ENCODE assay signal across 17 cellular contexts in the genomic region with DNA sequence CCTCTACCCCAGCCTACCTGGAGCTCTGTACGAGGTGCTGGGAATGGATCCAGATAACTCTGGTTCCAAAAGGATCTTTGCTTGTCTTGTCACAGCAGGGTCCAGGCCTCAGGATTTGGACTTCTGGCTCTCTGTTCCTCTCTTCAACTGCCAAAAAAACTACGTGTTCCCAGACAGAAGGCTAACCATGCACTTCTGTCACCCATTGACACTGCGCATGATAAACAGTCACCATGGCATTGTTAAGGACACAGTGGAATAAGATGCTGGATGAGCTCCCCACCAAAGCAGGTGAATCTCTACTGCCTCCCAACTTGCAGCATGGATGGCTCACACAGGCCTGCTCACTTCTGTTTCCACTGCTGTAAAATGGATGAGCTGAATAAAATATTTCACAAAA.
DNase-seq lines count a peak whose midpoint lies in the region; ATAC-seq and TF ChIP-seq lines count a peak whose summit lies in the region.
"Had no signal": no experiment of that assay in that cellular context is flagged by ENCODE, and none has a peak within 500 bp of the region (broad histone marks: within the 10 kb centered on the region; RNA-seq: fewer than 3 reads in every experiment).

No MANE protein-coding gene starts in this region.

- no peak overlapping the region for H3K4me3 Mint-ChIP-seq in mesothelial cell of epicardium
- H3K4me3 Mint-ChIP-seq: CD8-positive, alpha-beta memory T cell had no signal

- CTCF ChIA-PET in SK-N-SH (lab: Yijun Ruan, JAX), result interaction anchor here (0.9 kb wide), 1 partner anchor 310 kb away, joined by 3 read pairs; no protein-coding TSS in a partner anchor

- no peaks in the 10 kb centered on the region for H3K9me2 ChIP-seq in SK-N-SH

- H3K27me3 Mint-ChIP-seq in mesothelial cell of epicardium (ENCODE audit: low read depth), result no peaks in the 10 kb centered on the region
- H3K27me3 Mint-ChIP-seq: CD8-positive, alpha-beta memory T cell had no signal

- no peaks in the 10 kb centered on the region for H4K20me1 ChIP-seq in SK-N-SH (ENCODE audit: insufficient read depth)
- no peaks in the 10 kb centered on the region for H4K20me1 ChIP-seq in smooth muscle cell (ENCODE audit: low read depth)
- H4K20me1 ChIP-seq: BLaER1 had no signal

- no peak overlapping the region for H3K4me3 ChIP-seq in SK-N-SH (ENCODE audit: low read depth in 2 of 2, low read length in 1 of 2)
- H3K4me3 ChIP-seq in heart left ventricle, result no peak overlapping the region
- no peak overlapping the region for H3K4me3 ChIP-seq in smooth muscle cell
- H3K4me3 ChIP-seq: BLaER1 had no signal

- TF ChIP-seq EP300 in SK-N-SH (IDR thresholded peaks at IDR 0.05; ENCODE audit: borderline replicate concordance in 1 of 2, low read depth in 1 of 2, low read length in 1 of 2), result no peak

- H3K27ac Mint-ChIP-seq in mesothelial cell of epicardium, result peak overlapping the region; percentile 73
- H3K27ac Mint-ChIP-seq: CD8-positive, alpha-beta memory T cell had no signal

- TF ChIP-seq POLR2A in heart left ventricle (IDR thresholded peaks at IDR 0.05), result no peak

- no peaks in the 10 kb centered on the region for H3K9me3 ChIP-seq in SK-N-SH
- H3K9me3 ChIP-seq in heart left ventricle, result no peaks in the 10 kb centered on the region
- H3K9me3 ChIP-seq in smooth muscle cell (replicated peaks; ENCODE audit: low read depth), result no peaks in the 10 kb centered on the region
- H3K9me3 ChIP-seq: BLaER1, Caco-2 had no signal

- ATAC-seq in SK-N-SH treated with all-trans-retinoic acid at 6 μM for 48 hours (no peak), heart left ventricle (peak; percentile 63 to 85 (median 78))
- ATAC-seq: HCT116 had no signal

- DNase-seq in SK-N-SH, result no peak
- no peak for DNase-seq in heart left ventricle
- DNase-seq in mesothelial cell of epicardium (ENCODE audit: low spot score in 2 of 2, unreplicated experiment in 2 of 2), result no peak
- DNase-seq in smooth muscle cell (lab: John Stamatoyannopoulos, UW; ENCODE audit: unreplicated experiment), result no peak
- no peak for DNase-seq in OCI-M1 (lab: John Stamatoyannopoulos, UW)
- no peak for DNase-seq in NK-92 treated with Interleukin-12 subunit alpha and Interleukin-12 subunit beta, amount 100 ng/mL, for 24 hours (lab: John Stamatoyannopoulos, UW)
- DNase-seq in NOMO-1 treated with dmso at 0.1 percent for 144 hours (lab: John Stamatoyannopoulos, UW; ENCODE audit: unreplicated experiment), result no peak
- DNase-seq: 8988T; AML-193; Caco-2; CD8-positive, alpha-beta memory T cell; DND-41; GF-D8 had no signal

- peaks cover 6 to 7% of the 10 kb centered on the region in 2 experiments; a peak in 3 of 4 replicates for H3K4me1 ChIP-seq in SK-N-SH (ENCODE audit: control insufficient read depth in 1 of 2, insufficient read depth in 2 of 2, low read depth in 1 of 2, low read length in 1 of 2)
- peaks cover 0 to 6% (median 0%) of the 10 kb centered on the region in 12 donors for H3K4me1 ChIP-seq in heart left ventricle
- H3K4me1 ChIP-seq in smooth muscle cell (ENCODE audit: low read depth), result no peaks in the 10 kb centered on the region
- H3K4me1 ChIP-seq: Caco-2 had no signal

- TF ChIP-seq RAD21 in SK-N-SH (IDR thresholded peaks at IDR 0.05; ENCODE audit: low read length), result no peak

- H2AFZ ChIP-seq in SK-N-SH (ENCODE audit: low read depth), result 0 out of 2 replicates have a peak overlapping the region, but pooled peaks have one; percentile 2
- H2AFZ ChIP-seq in smooth muscle cell (ENCODE audit: low read depth), result peak overlapping the region; percentile 62

- POLR2A ChIA-PET in SK-N-SH (lab: Yijun Ruan, JAX), result no interaction called here

- peaks cover 41% of the 10 kb centered on the region for H3K4me1 Mint-ChIP-seq in mesothelial cell of epicardium
- H3K4me1 Mint-ChIP-seq: CD8-positive, alpha-beta memory T cell had no signal

- TF ChIP-seq CTCF in SK-N-SH (IDR thresholded peaks at IDR 0.05) (no peak), heart left ventricle (IDR thresholded peaks at IDR 0.05) (no peak), mesothelial cell of epicardium (IDR thresholded peaks at IDR 0.05; ENCODE audit: unreplicated experiment) (no peak), smooth muscle cell (IDR thresholded peaks at IDR 0.05; ENCODE audit: borderline replicate concordance, insufficient read depth, poor library complexity, severe bottlenecking) (no peak)

- no peaks in the 10 kb centered on the region for H3K9me3 Mint-ChIP-seq in mesothelial cell of epicardium

- H3K36me3 Mint-ChIP-seq in mesothelial cell of epicardium, result no peaks in the 10 kb centered on the region
- H3K36me3 Mint-ChIP-seq: CD8-positive, alpha-beta memory T cell had no signal

- intact Hi-C loops in heart left ventricle (cut with DNase I), result no loop called here

- H3K36me3 ChIP-seq in SK-N-SH (replicated peaks in 1 of 2; ENCODE audit: control insufficient read depth in 1 of 2, insufficient read depth in 2 of 2, low read length in 1 of 2), result no peaks in the 10 kb centered on the region
- H3K36me3 ChIP-seq in heart left ventricle, result no peaks in the 10 kb centered on the region
- H3K36me3 ChIP-seq in smooth muscle cell (ENCODE audit: low read depth), result no peaks in the 10 kb centered on the region
- H3K36me3 ChIP-seq: BLaER1 had no signal

- H3K27me3 ChIP-seq in SK-N-SH (ENCODE audit: insufficient read depth) (no peaks in the 10 kb centered on the region), heart left ventricle (no peaks in the 10 kb centered on the region), smooth muscle cell (ENCODE audit: low read depth) (no peaks in the 10 kb centered on the region)
- H3K27me3 ChIP-seq: BLaER1 had no signal

- no peak overlapping the region for H3K9ac ChIP-seq in SK-N-SH
- no peak overlapping the region for H3K9ac ChIP-seq in smooth muscle cell (ENCODE audit: low read depth)
- H3K9ac ChIP-seq: BLaER1 had no signal

- H3F3A ChIP-seq in SK-N-SH (replicated peaks; ENCODE audit: insufficient read depth) (no peaks in the 10 kb centered on the region), smooth muscle cell (ENCODE audit: low read depth) (no peaks in the 10 kb centered on the region)

- H3K27ac ChIP-seq in SK-N-SH (ENCODE audit: low read depth in 2 of 2, low read length in 1 of 2) (no peak overlapping the region), heart left ventricle (no peak overlapping the region), smooth muscle cell (ENCODE audit: low read depth) (no peak overlapping the region)
- H3K27ac ChIP-seq: BLaER1, HL-60 had no signal

- H3K79me2 ChIP-seq in SK-N-SH (ENCODE audit: insufficient read depth) (no peaks in the 10 kb centered on the region), smooth muscle cell (ENCODE audit: low read depth) (no peaks in the 10 kb centered on the region)

- H3K4me2 ChIP-seq in SK-N-SH (no peak overlapping the region), smooth muscle cell (no peak overlapping the region)
- H3K4me2 ChIP-seq: BLaER1 had no signal

- 82% methylated on average over 3 of the region's 3 CpGs for WGBS in SK-N-SH (ENCODE audit: low lambda C conversion rate)
- 61 to 72% (median 70%) methylated on average over 3 of the region's 3 CpGs for WGBS in heart left ventricle, 4 donors
- 99% methylated on average over 3 of the region's 3 CpGs for WGBS in smooth muscle cell (ENCODE audit: low lambda C conversion rate)

TF ChIP-seq in SK-N-SH, 30 proteins besides CTCF, POLR2A, EP300 and RAD21:
- TF ChIP-seq NFIC (IDR thresholded peaks at IDR 0.05; ENCODE audit: borderline replicate concordance), result no peak
- no peak for TF ChIP-seq FOXJ3 (CRISPR knock-in tag; IDR thresholded peaks at IDR 0.05)
- TF ChIP-seq SIN3A (IDR thresholded peaks at IDR 0.05; ENCODE audit: borderline replicate concordance, low read depth, low read length), result no peak
- TF ChIP-seq YY1 (IDR thresholded peaks at IDR 0.05; ENCODE audit: low read depth), result no peak
- no peak for TF ChIP-seq NRF1 (IDR thresholded peaks at IDR 0.05; ENCODE audit: low read depth, low read length)
- no peak for TF ChIP-seq EZH2phosphoT487 (IDR thresholded peaks at IDR 0.05; ENCODE audit: borderline replicate concordance, low read depth)
- TF ChIP-seq, protein P1, sequence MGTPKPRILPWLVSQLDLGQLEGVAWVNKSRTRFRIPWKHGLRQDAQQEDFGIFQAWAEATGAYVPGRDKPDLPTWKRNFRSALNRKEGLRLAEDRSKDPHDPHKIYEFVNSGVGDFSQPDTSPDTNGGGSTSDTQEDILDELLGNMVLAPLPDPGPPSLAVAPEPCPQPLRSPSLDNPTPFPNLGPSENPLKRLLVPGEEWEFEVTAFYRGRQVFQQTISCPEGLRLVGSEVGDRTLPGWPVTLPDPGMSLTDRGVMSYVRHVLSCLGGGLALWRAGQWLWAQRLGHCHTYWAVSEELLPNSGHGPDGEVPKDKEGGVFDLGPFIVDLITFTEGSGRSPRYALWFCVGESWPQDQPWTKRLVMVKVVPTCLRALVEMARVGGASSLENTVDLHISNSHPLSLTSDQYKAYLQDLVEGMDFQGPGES (IDR thresholded peaks at IDR 0.05; ENCODE audit: low read depth, low read length), result no peak
- no peak for TF ChIP-seq SMC3 (IDR thresholded peaks at IDR 0.05; ENCODE audit: low read depth, low read length)
- no peak for TF ChIP-seq RFX5 (IDR thresholded peaks at IDR 0.05; ENCODE audit: low read length)
- TF ChIP-seq RCOR1 (IDR thresholded peaks at IDR 0.05; ENCODE audit: low read length), result no peak

TF ChIP-seq in SK-N-SH treated with all-trans-retinoic acid at 6 μM for 48 hours, 23 proteins besides CTCF, POLR2A, EP300 and RAD21 (continues in another document):
- TF ChIP-seq ISL1 (CRISPR knock-in tag; IDR thresholded peaks at IDR 0.05) (no peak), OSR1 (CRISPR knock-in tag; IDR thresholded peaks at IDR 0.05) (no peak), ZNF8 (CRISPR knock-in tag; IDR thresholded peaks at IDR 0.05) (no peak)
- TF ChIP-seq, protein P2, sequence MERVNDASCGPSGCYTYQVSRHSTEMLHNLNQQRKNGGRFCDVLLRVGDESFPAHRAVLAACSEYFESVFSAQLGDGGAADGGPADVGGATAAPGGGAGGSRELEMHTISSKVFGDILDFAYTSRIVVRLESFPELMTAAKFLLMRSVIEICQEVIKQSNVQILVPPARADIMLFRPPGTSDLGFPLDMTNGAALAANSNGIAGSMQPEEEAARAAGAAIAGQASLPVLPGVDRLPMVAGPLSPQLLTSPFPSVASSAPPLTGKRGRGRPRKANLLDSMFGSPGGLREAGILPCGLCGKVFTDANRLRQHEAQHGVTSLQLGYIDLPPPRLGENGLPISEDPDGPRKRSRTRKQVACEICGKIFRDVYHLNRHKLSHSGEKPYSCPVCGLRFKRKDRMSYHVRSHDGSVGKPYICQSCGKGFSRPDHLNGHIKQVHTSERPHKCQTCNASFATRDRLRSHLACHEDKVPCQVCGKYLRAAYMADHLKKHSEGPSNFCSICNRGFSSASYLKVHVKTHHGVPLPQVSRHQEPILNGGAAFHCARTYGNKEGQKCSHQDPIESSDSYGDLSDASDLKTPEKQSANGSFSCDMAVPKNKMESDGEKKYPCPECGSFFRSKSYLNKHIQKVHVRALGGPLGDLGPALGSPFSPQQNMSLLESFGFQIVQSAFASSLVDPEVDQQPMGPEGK (CRISPR knock-in tag; IDR thresholded peaks at IDR 0.05; ENCODE audit: borderline replicate concordance), result no peak
